Comparison of ENCODE assay signal across 13 cellular contexts in the genomic region with DNA sequence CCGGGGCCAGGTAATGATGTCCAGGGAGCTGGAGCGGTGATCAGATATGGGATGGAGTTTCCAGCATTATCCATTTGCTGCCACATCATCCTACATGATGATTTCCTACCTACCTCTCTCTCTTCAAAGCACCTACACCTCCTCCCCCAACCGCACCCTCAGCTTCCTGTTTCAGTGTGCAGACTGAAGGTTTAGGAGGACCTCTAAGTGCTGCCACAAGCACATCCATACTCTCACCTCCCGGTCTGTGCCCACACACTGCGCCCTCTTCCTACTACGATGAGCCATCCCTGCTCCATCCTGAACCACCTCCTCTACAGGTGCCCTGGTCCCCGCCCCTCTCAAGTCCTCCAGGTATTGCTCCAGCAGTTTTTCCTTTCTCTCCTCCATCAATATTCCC.
DNase-seq lines count a peak whose midpoint lies in the region; ATAC-seq and TF ChIP-seq lines count a peak whose summit lies in the region.
"Had no signal": no experiment of that assay in that cellular context is flagged by ENCODE, and none has a peak within 500 bp of the region (broad histone marks: within the 10 kb centered on the region; RNA-seq: fewer than 3 reads in every experiment).

No MANE protein-coding gene starts in this region.

- H3K36me3 ChIP-seq in cardiac muscle cell (peaks cover 40% of the 10 kb centered on the region), tibial artery (no peaks in the 10 kb centered on the region)
- H3K36me3 ChIP-seq: vagina had no signal

- H3K27ac Mint-ChIP-seq in activated CD8-positive, alpha-beta T cell treated with anti-CD3 and anti-CD28 coated beads, Interleukin-2, amount 10 ng/mL, durations not matched to agents 7 days and 5 days = no peak overlapping the region
- H3K27ac Mint-ChIP-seq in stimulated activated naive B cell treated with anti-CD40 and anti-IgM and Interleukin-4, amounts not matched to agents 10 μg/mL and 1 μg/mL and 100 μg/mL, for 72 hours = no peak overlapping the region

- no peaks in the 10 kb centered on the region for H3K36me3 Mint-ChIP-seq in activated CD8-positive, alpha-beta T cell treated with anti-CD3 and anti-CD28 coated beads, Interleukin-2, amount 10 ng/mL, durations not matched to agents 7 days and 5 days (ENCODE audit: low read depth)
- H3K36me3 Mint-ChIP-seq in stimulated activated naive B cell treated with anti-CD40 and anti-IgM and Interleukin-4, amounts not matched to agents 10 μg/mL and 1 μg/mL and 100 μg/mL, for 72 hours = no peaks in the 10 kb centered on the region

- DNase-seq in cardiac muscle cell (ENCODE audit: low read depth in 1 of 2, low spot score in 1 of 2) (no peak), left ventricle myocardium superior (no peak), DMS79 treated with DMSO at 0.1 percent for 48 hours (lab: John Stamatoyannopoulos, UW) (no peak), NCI-H510A treated with DMSO at 0.1 percent for 48 hours (lab: John Stamatoyannopoulos, UW) (no peak), tibial artery (no peak)
- DNase-seq in activated CD8-positive, alpha-beta T cell treated with anti-CD3 and anti-CD28 coated beads, Interleukin-2, amount 10 ng/mL, durations not matched to agents 7 days and 5 days = peak; percentile 75
- no peak for DNase-seq in stimulated activated naive B cell treated with anti-CD40 and anti-IgM and Interleukin-4, amounts not matched to agents 10 μg/mL and 1 μg/mL and 100 μg/mL, for 72 hours
- DNase-seq: hippocampal formation, mesendoderm, NCI-H226 had no signal

- peaks cover 9% of the 10 kb centered on the region for H3K27me3 Mint-ChIP-seq in activated CD8-positive, alpha-beta T cell treated with anti-CD3 and anti-CD28 coated beads, Interleukin-2, amount 10 ng/mL, durations not matched to agents 7 days and 5 days (ENCODE audit: low read depth)
- H3K27me3 Mint-ChIP-seq in stimulated activated naive B cell treated with anti-CD40 and anti-IgM and Interleukin-4, amounts not matched to agents 10 μg/mL and 1 μg/mL and 100 μg/mL, for 72 hours = no peaks in the 10 kb centered on the region

- no peak overlapping the region for H3K4me3 ChIP-seq in cardiac muscle cell
- no peak overlapping the region for H3K4me3 ChIP-seq in tibial artery
- H3K4me3 ChIP-seq: vagina had no signal

- intact Hi-C loops in left ventricle myocardium superior (cut with micrococcal nuclease) (no loop called here), tibial artery (cut with DNase I; ENCODE audit: low total_unique reads) (no loop called here)

- H3K4me3 Mint-ChIP-seq in activated CD8-positive, alpha-beta T cell treated with anti-CD3 and anti-CD28 coated beads, Interleukin-2, amount 10 ng/mL, durations not matched to agents 7 days and 5 days = no peak overlapping the region
- H3K4me3 Mint-ChIP-seq in stimulated activated naive B cell treated with anti-CD40 and anti-IgM and Interleukin-4, amounts not matched to agents 10 μg/mL and 1 μg/mL and 100 μg/mL, for 72 hours = no peak overlapping the region

- ATAC-seq in left ventricle myocardium superior (no peak), HG03159 (IDR thresholded peaks at IDR 0.05; ENCODE audit: unreplicated experiment) (peak; percentile 77)
- peak; percentile 92 for ATAC-seq in activated CD8-positive, alpha-beta T cell treated with anti-CD3 and anti-CD28 coated beads, Interleukin-2, amount 10 ng/mL, durations not matched to agents 7 days and 5 days
- ATAC-seq in stimulated activated naive B cell treated with anti-CD40 and anti-IgM and Interleukin-4, amounts not matched to agents 10 μg/mL and 1 μg/mL and 100 μg/mL, for 72 hours (replicated peaks) = peak; percentile 71 to 73
- ATAC-seq: Right ventricle myocardium inferior had no signal

- H3K4me1 ChIP-seq in cardiac muscle cell (ENCODE audit: low read depth) = peaks cover 9% of the 10 kb centered on the region
- H3K4me1 ChIP-seq in tibial artery = no peaks in the 10 kb centered on the region

- CTCF ChIA-PET in activated CD8-positive, alpha-beta T cell treated with anti-CD3 and anti-CD28 coated beads, Interleukin-2, amount 10 ng/mL, durations not matched to agents 7 days and 5 days (lab: Charles Lee) = interaction anchor here (0.9 kb wide), 1 partner anchor 259 kb away, joined by 3 read pairs; no protein-coding TSS in a partner anchor

- H3K9me3 ChIP-seq in cardiac muscle cell (ENCODE audit: low read depth) (no peaks in the 10 kb centered on the region), tibial artery (no peaks in the 10 kb centered on the region)
- H3K9me3 ChIP-seq: vagina had no signal

- peak overlapping the region; percentile 57 for H3K27ac ChIP-seq in cardiac muscle cell
- H3K27ac ChIP-seq in tibial artery = no peak overlapping the region
- H3K27ac ChIP-seq: vagina had no signal

- POLR2A ChIA-PET in activated CD8-positive, alpha-beta T cell treated with anti-CD3 and anti-CD28 coated beads, Interleukin-2, amount 10 ng/mL, durations not matched to agents 7 days and 5 days (lab: Charles Lee) = interaction anchor here (0.6 kb wide), 1 partner anchor 259 kb away, joined by 3 read pairs; no protein-coding TSS in a partner anchor

- no peak for TF ChIP-seq CTCF in cardiac muscle cell (IDR thresholded peaks at IDR 0.05; ENCODE audit: low read depth, low read length)
- TF ChIP-seq CTCF in tibial artery (IDR thresholded peaks at IDR 0.05) = no peak

- H3K9me3 Mint-ChIP-seq in activated CD8-positive, alpha-beta T cell treated with anti-CD3 and anti-CD28 coated beads, Interleukin-2, amount 10 ng/mL, durations not matched to agents 7 days and 5 days (ENCODE audit: insufficient read depth) = no peaks in the 10 kb centered on the region
- peaks cover 0 to 1% of the 10 kb centered on the region in 2 donors for H3K9me3 Mint-ChIP-seq in stimulated activated naive B cell treated with anti-CD40 and anti-IgM and Interleukin-4, amounts not matched to agents 10 μg/mL and 1 μg/mL and 100 μg/mL, for 72 hours

- peaks cover 5% of the 10 kb centered on the region for H3K4me1 Mint-ChIP-seq in activated CD8-positive, alpha-beta T cell treated with anti-CD3 and anti-CD28 coated beads, Interleukin-2, amount 10 ng/mL, durations not matched to agents 7 days and 5 days (ENCODE audit: low read depth)
- H3K4me1 Mint-ChIP-seq in stimulated activated naive B cell treated with anti-CD40 and anti-IgM and Interleukin-4, amounts not matched to agents 10 μg/mL and 1 μg/mL and 100 μg/mL, for 72 hours = peaks cover 5 to 16% of the 10 kb centered on the region in 2 donors

- H3K27me3 ChIP-seq in cardiac muscle cell = no peaks in the 10 kb centered on the region
- H3K27me3 ChIP-seq in tibial artery = no peaks in the 10 kb centered on the region
- H3K27me3 ChIP-seq: vagina had no signal
